In genomic region chr3:155780291-155780690, GRCh38 we compare ENCODE assay signal across 27 cellular contexts. TPM values are rescaled to one million over a fixed set of nuclear protein-coding genes. Genes with fewer than 3 reads are reported as not detected.
DNase-seq lines count a peak whose midpoint lies in the region; ATAC-seq, FAIRE-seq and TF ChIP-seq lines count a peak whose summit lies in the region.
"Had no signal": no experiment of that assay in that cellular context is flagged by ENCODE, and none has a peak within 500 bp of the region (broad histone marks: within the 10 kb centered on the region; RNA-seq: fewer than 3 reads in every experiment).

No MANE protein-coding gene starts in this region.

- H3K4me1 Mint-ChIP-seq in osteocyte (ENCODE audit: unreplicated experiment), result peaks cover 13% of the 10 kb centered on the region
- H3K4me1 Mint-ChIP-seq in activated T-helper 2 cell treated with anti-CD3 and anti-CD28 coated beads, Interferon-gamma antibody, Interleukin-2, Interleukin-4, amounts not matched to agents 10 μg/mL and 5 μg/mL and 100 μg/mL, durations not matched to agents 14 hours and 24 hours and 36 hours (ENCODE audit: low read depth), result no peaks in the 10 kb centered on the region

- CTCF ChIA-PET in HepG2 (lab: Yijun Ruan, JAX; ENCODE audit: low intra/inter-chr PET ratio, low total read pairs), result no interaction called here

- POLR2A ChIA-PET in HepG2 (lab: Yijun Ruan, JAX), result no interaction called here

- no peak for TF ChIP-seq POLR2A in HepG2 (IDR thresholded peaks at IDR 0.05; ENCODE audit: insufficient read depth in 1 of 2, low read depth in 2 of 2, low read length in 2 of 2)
- TF ChIP-seq POLR2A in right lobe of liver (IDR thresholded peaks at IDR 0.05), result no peak
- no peak for TF ChIP-seq POLR2A in gastrocnemius medialis (IDR thresholded peaks at IDR 0.05)

- H3K4me3 Mint-ChIP-seq in osteocyte (ENCODE audit: unreplicated experiment), result no peak overlapping the region
- no peak overlapping the region for H3K4me3 Mint-ChIP-seq in activated T-helper 2 cell treated with anti-CD3 and anti-CD28 coated beads, Interferon-gamma antibody, Interleukin-2, Interleukin-4, amounts not matched to agents 10 μg/mL and 5 μg/mL and 100 μg/mL, durations not matched to agents 14 hours and 24 hours and 36 hours (ENCODE audit: low read depth)
- H3K4me3 Mint-ChIP-seq: CD14-positive monocyte; CD4-positive, alpha-beta memory T cell; CD4-positive, CD25-positive, alpha-beta regulatory T cell; CD8-positive, alpha-beta memory T cell had no signal

- H3K27ac ChIP-seq in HepG2 (ENCODE audit: extremely low read length, insufficient read depth, low read length) (no peak overlapping the region), right lobe of liver (no peak overlapping the region), VCaP (peak overlapping the region; percentile 34), gastrocnemius medialis (no peak overlapping the region)
- H3K27ac ChIP-seq: 22Rv1, BLaER1 had no signal

- no peaks in the 10 kb centered on the region for H3K27me3 ChIP-seq in HepG2 (ENCODE audit: control insufficient read depth in 1 of 2, insufficient read depth in 2 of 2, low read length in 2 of 2)
- no peaks in the 10 kb centered on the region for H3K27me3 ChIP-seq in right lobe of liver
- no peaks in the 10 kb centered on the region for H3K27me3 ChIP-seq in gastrocnemius medialis
- H3K27me3 ChIP-seq: BE2C, BLaER1 had no signal

- no peaks in the 10 kb centered on the region for H3K79me2 ChIP-seq in HepG2 (ENCODE audit: insufficient read depth, low read length)

- FAIRE-seq in HepG2 (lab: Jason Lieb, UNC), result no peak
- FAIRE-seq in frontal cortex (lab: Jason Lieb, UNC), result peak; percentile 15
- FAIRE-seq: GM12891, GM19239 had no signal

- no peak for ATAC-seq in HepG2
- ATAC-seq in right lobe of liver, result no peak
- ATAC-seq in gastrocnemius medialis, result no peak

- H3K9me3 Mint-ChIP-seq in osteocyte (ENCODE audit: unreplicated experiment), result peaks cover 7% of the 10 kb centered on the region
- H3K9me3 Mint-ChIP-seq in activated T-helper 2 cell treated with anti-CD3 and anti-CD28 coated beads, Interferon-gamma antibody, Interleukin-2, Interleukin-4, amounts not matched to agents 10 μg/mL and 5 μg/mL and 100 μg/mL, durations not matched to agents 14 hours and 24 hours and 36 hours, result peaks cover 9% of the 10 kb centered on the region

- no peak for DNase-seq in HepG2 (ENCODE audit: low spot score)
- DNase-seq in right lobe of liver, result no peak
- DNase-seq in frontal cortex (ENCODE audit: low spot score in 2 of 2), result no peak
- no peak for DNase-seq in osteocyte (ENCODE audit: extremely low spot score, unreplicated experiment)
- no peak for DNase-seq in SIG-M5 (lab: John Stamatoyannopoulos, UW)
- DNase-seq in gastrocnemius medialis, result no peak
- DNase-seq in activated T-helper 2 cell treated with anti-CD3 and anti-CD28 coated beads, Interferon-gamma antibody, Interleukin-2, Interleukin-4, amounts not matched to agents 10 μg/mL and 5 μg/mL and 100 μg/mL, durations not matched to agents 14 hours and 24 hours and 36 hours (ENCODE audit: low spot score), result no peak
- DNase-seq: ACHN; BE2C; C1 segment of cervical spinal cord; CD4-positive, alpha-beta memory T cell; CD4-positive, CD25-positive, alpha-beta regulatory T cell; CD8-positive, alpha-beta memory T cell; COR-L47; DMS 273 treated with DMSO at 0.1 percent for 48 hours; DMS153; DMS53; DMS79; DND-41; EL; GF-D8 had no signal

- H3K27ac Mint-ChIP-seq in osteocyte (ENCODE audit: unreplicated experiment), result peak overlapping the region; percentile 6
- no peak overlapping the region for H3K27ac Mint-ChIP-seq in activated T-helper 2 cell treated with anti-CD3 and anti-CD28 coated beads, Interferon-gamma antibody, Interleukin-2, Interleukin-4, amounts not matched to agents 10 μg/mL and 5 μg/mL and 100 μg/mL, durations not matched to agents 14 hours and 24 hours and 36 hours
- H3K27ac Mint-ChIP-seq: CD14-positive monocyte; CD4-positive, alpha-beta memory T cell; CD4-positive, CD25-positive, alpha-beta regulatory T cell; CD8-positive, alpha-beta memory T cell had no signal

- peaks cover 0 to 15% of the 10 kb centered on the region in 2 experiments; a peak in 2 of 5 replicates for H3K36me3 ChIP-seq in HepG2 (replicated peaks in 1 of 2; ENCODE audit: control insufficient read depth in 1 of 2, insufficient read depth in 2 of 2, low read length in 2 of 2)
- H3K36me3 ChIP-seq in right lobe of liver, result no peaks in the 10 kb centered on the region
- no peaks in the 10 kb centered on the region for H3K36me3 ChIP-seq in gastrocnemius medialis
- H3K36me3 ChIP-seq: BE2C, BLaER1 had no signal

- TF ChIP-seq EP300 in HepG2 (IDR thresholded peaks at IDR 0.05; ENCODE audit: low read depth in 2 of 2, low read length in 2 of 2) (no peak), HepG2 (CRISPR knock-in tag; IDR thresholded peaks at IDR 0.05; ENCODE audit: borderline replicate concordance) (no peak)

- no peak overlapping the region for H3K4me3 ChIP-seq in HepG2 (replicated peaks in 1 of 3; ENCODE audit: insufficient read depth in 1 of 3, low read depth in 2 of 3, low read length in 3 of 3)
- H3K4me3 ChIP-seq in right lobe of liver, result no peak overlapping the region
- no peak overlapping the region for H3K4me3 ChIP-seq in gastrocnemius medialis
- H3K4me3 ChIP-seq: BLaER1 had no signal

- H2AFZ ChIP-seq in HepG2 (ENCODE audit: low read length), result no peak overlapping the region

- H3K4me2 ChIP-seq in HepG2 (ENCODE audit: low read depth, low read length), result no peak overlapping the region
- H3K4me2 ChIP-seq: BLaER1 had no signal

- H3K9ac ChIP-seq in HepG2 (ENCODE audit: insufficient read depth, low read depth, low read length), result no peak overlapping the region
- H3K9ac ChIP-seq: BLaER1 had no signal

- no peaks in the 10 kb centered on the region for H4K20me1 ChIP-seq in HepG2 (ENCODE audit: insufficient read depth, low read length)
- H4K20me1 ChIP-seq: BLaER1 had no signal

- no peaks in the 10 kb centered on the region for H3K4me1 ChIP-seq in HepG2 (ENCODE audit: insufficient read depth, low read length)
- H3K4me1 ChIP-seq in right lobe of liver, result no peaks in the 10 kb centered on the region
- peaks cover 0 to 2% of the 10 kb centered on the region in 2 donors for H3K4me1 ChIP-seq in gastrocnemius medialis
- H3K4me1 ChIP-seq: BE2C had no signal

- H3K9me3 ChIP-seq in HepG2 (ENCODE audit: low read length) (no peaks in the 10 kb centered on the region), right lobe of liver (no peaks in the 10 kb centered on the region), gastrocnemius medialis (no peaks in the 10 kb centered on the region)
- H3K9me3 ChIP-seq: BE2C had no signal

- H3K27me3 Mint-ChIP-seq in osteocyte (ENCODE audit: unreplicated experiment), result no peaks in the 10 kb centered on the region
- no peaks in the 10 kb centered on the region for H3K27me3 Mint-ChIP-seq in activated T-helper 2 cell treated with anti-CD3 and anti-CD28 coated beads, Interferon-gamma antibody, Interleukin-2, Interleukin-4, amounts not matched to agents 10 μg/mL and 5 μg/mL and 100 μg/mL, durations not matched to agents 14 hours and 24 hours and 36 hours (ENCODE audit: low read depth)
- H3K27me3 Mint-ChIP-seq: CD4-positive, alpha-beta memory T cell; CD4-positive, CD25-positive, alpha-beta regulatory T cell had no signal

- BruUV-seq in HepG2 (replicated peaks; lab: Mats Ljungman, UMichigan), result no TSS peak

- TF ChIP-seq CTCF in HepG2 (CRISPR knock-in tag; IDR thresholded peaks at IDR 0.05), result no peak
- TF ChIP-seq CTCF in right lobe of liver (IDR thresholded peaks at IDR 0.05), result no peak
- TF ChIP-seq CTCF in VCaP (conservative IDR thresholded peaks at IDR 0.05), result no peak
- no peak for TF ChIP-seq CTCF in osteocyte (IDR thresholded peaks at IDR 0.05)
- TF ChIP-seq CTCF in gastrocnemius medialis (IDR thresholded peaks at IDR 0.05 in 4 of 5, conservative IDR thresholded peaks at IDR 0.05 in 1 of 5), result no peak

- H3K36me3 Mint-ChIP-seq in osteocyte (ENCODE audit: unreplicated experiment), result peaks cover 14% of the 10 kb centered on the region
- H3K36me3 Mint-ChIP-seq in activated T-helper 2 cell treated with anti-CD3 and anti-CD28 coated beads, Interferon-gamma antibody, Interleukin-2, Interleukin-4, amounts not matched to agents 10 μg/mL and 5 μg/mL and 100 μg/mL, durations not matched to agents 14 hours and 24 hours and 36 hours (ENCODE audit: low read depth), result peaks cover 10% of the 10 kb centered on the region

- intact Hi-C loops in HepG2 (cut with micrococcal nuclease; ENCODE audit: unreplicated experiment) (no loop called here), right lobe of liver (cut with DNase I) (no loop called here), gastrocnemius medialis (cut with DNase I; ENCODE audit: low total_unique reads) (no loop called here)
- intact Hi-C loops in activated T-helper 2 cell treated with anti-CD3 and anti-CD28 coated beads, Interferon-gamma antibody, Interleukin-2, Interleukin-4, amounts not matched to agents 10 μg/mL and 5 μg/mL and 100 μg/mL, durations not matched to agents 14 hours and 24 hours and 36 hours (cut with micrococcal nuclease), result no loop called here

- no peak for TF ChIP-seq RAD21 in HepG2 (CRISPR knock-in tag; IDR thresholded peaks at IDR 0.05)

- in situ Hi-C loops in HepG2 (cut with HindIII; ENCODE audit: extremely low pct_ligation_motif_present, low pct_unique_long_range_greater_than_20kb) (no loop called here), gastrocnemius medialis (cut with MboI; ENCODE audit: low sequenced_read_pairs in 4 of 4) (no loop called here)

RNA-seq across cellular contexts. Expression of gene C3orf33, which starts 25.8 kb away (rescaled TPM):
- total RNA-seq in HepG2 (2016; rRNA removed; fragmentation: Illumina TruSeq; extraction: Trizol), result 8.2 and 12.6 TPM in 2 replicates
- total RNA-seq in HepG2 (2016; cell fraction: cytosol; rRNA removed; fragmentation: Illumina TruSeq; extraction: Trizol; ENCODE audit: low read depth), result 3.1 and 3.4 TPM in 2 replicates
- total RNA-seq in HepG2 (2016; cell fraction: insoluble cytoplasmic fraction; rRNA removed; fragmentation: Illumina TruSeq; extraction: Trizol), result 7.7 and 10.9 TPM in 2 replicates
- total RNA-seq in HepG2 (2016; cell fraction: membrane; rRNA removed; fragmentation: Illumina TruSeq; extraction: Trizol), result 5.6 TPM in 2 replicates
- total RNA-seq in HepG2 (2016; cell fraction: nucleus; rRNA removed; fragmentation: Illumina TruSeq; extraction: Trizol), result 9.8 and 9.9 TPM in 2 replicates
- polyA plus RNA-seq in HepG2 (2011; rRNA removed), result 8.7 and 9.2 TPM in 2 replicates
- polyA plus RNA-seq in HepG2 (2011; cell fraction: cytosol; rRNA removed), result 6.4 and 11.5 TPM in 2 replicates
- polyA plus RNA-seq in HepG2 (2011; cell fraction: nucleus; rRNA removed), result 1.3 and 3.3 TPM in 2 replicates
- polyA plus RNA-seq in HepG2 (2012), result 8.3 and 11.4 TPM in 2 replicates
- polyA plus RNA-seq in HepG2 (2016; cell fraction: cytosol; fragmentation: Illumina TruSeq; extraction: Trizol; ENCODE audit: low read depth), result 1.7 and 1.9 TPM in 2 replicates
- 8.0 and 11.1 TPM in 2 replicates for polyA plus RNA-seq in HepG2 (2016; cell fraction: insoluble cytoplasmic fraction; fragmentation: Illumina TruSeq; extraction: Trizol; ENCODE audit: low read depth)
- polyA plus RNA-seq in HepG2 (2016; cell fraction: membrane; fragmentation: Illumina TruSeq; extraction: Trizol; ENCODE audit: low read depth), result 3.3 and 3.9 TPM in 2 replicates
- 18.2 and 19.4 TPM in 2 replicates for polyA plus RNA-seq in HepG2 (2016; cell fraction: nucleus; fragmentation: Illumina TruSeq; extraction: Trizol; ENCODE audit: insufficient read depth, low read depth)
- polyA minus RNA-seq in HepG2 (2011; rRNA and poly(A)+ RNA removed; ENCODE audit: low replicate concordance), result 1.6 and 2.0 TPM in 2 replicates
- polyA minus RNA-seq in HepG2 (2011; cell fraction: cytosol; rRNA and poly(A)+ RNA removed), result 3.7 and 5.0 TPM in 2 replicates
- polyA minus RNA-seq in HepG2 (2011; cell fraction: nucleus; rRNA and poly(A)+ RNA removed), result 2.2 and 3.5 TPM in 2 replicates
- 1 to 10 TPM; 1.3 to 1.9 (median 1.5) TPM for total RNA-seq in right lobe of liver
- total RNA-seq in frontal cortex, result 17.9 TPM
- total RNA-seq in osteocyte, result 3.2 and 3.9 TPM in 2 replicates
- total RNA-seq in gastrocnemius medialis, result 1 to 10 TPM; 1.4 to 6.1 (median 3.9) TPM
- total RNA-seq in activated T-helper 2 cell treated with anti-CD3 and anti-CD28 coated beads, Interferon-gamma antibody, Interleukin-2, Interleukin-4, amounts not matched to agents 10 μg/mL and 5 μg/mL and 100 μg/mL, durations not matched to agents 14 hours and 24 hours and 36 hours, result 1.7 and 2.1 TPM in 2 replicates

RNA-seq across cellular contexts. Expression of gene PLCH1, which starts 35.4 kb away (rescaled TPM):
- total RNA-seq in HepG2 (2016; rRNA removed; fragmentation: Illumina TruSeq; extraction: Trizol), result 3.0 and 4.4 TPM in 2 replicates
- 0.81 and 0.97 TPM in 2 replicates for total RNA-seq in HepG2 (2016; cell fraction: cytosol; rRNA removed; fragmentation: Illumina TruSeq; extraction: Trizol; ENCODE audit: low read depth)
- 2.8 and 4.1 TPM in 2 replicates for total RNA-seq in HepG2 (2016; cell fraction: insoluble cytoplasmic fraction; rRNA removed; fragmentation: Illumina TruSeq; extraction: Trizol)
- 0.96 and 1.1 TPM in 2 replicates for total RNA-seq in HepG2 (2016; cell fraction: membrane; rRNA removed; fragmentation: Illumina TruSeq; extraction: Trizol)
- total RNA-seq in HepG2 (2016; cell fraction: nucleus; rRNA removed; fragmentation: Illumina TruSeq; extraction: Trizol), result 5.1 and 5.3 TPM in 2 replicates
- polyA plus RNA-seq in HepG2 (2011; rRNA removed), result 1.2 and 2.0 TPM in 2 replicates
- polyA plus RNA-seq in HepG2 (2011; cell fraction: cytosol; rRNA removed), result 1.1 and 1.3 TPM in 2 replicates
- polyA plus RNA-seq in HepG2 (2011; cell fraction: nucleus; rRNA removed), result 1.0 and 2.1 TPM in 2 replicates
- 1.0 and 1.7 TPM in 2 replicates for polyA plus RNA-seq in HepG2 (2012)
- 0.05 and 0.07 TPM in 2 replicates for polyA plus RNA-seq in HepG2 (2016; cell fraction: cytosol; fragmentation: Illumina TruSeq; extraction: Trizol; ENCODE audit: low read depth)
- polyA plus RNA-seq in HepG2 (2016; cell fraction: insoluble cytoplasmic fraction; fragmentation: Illumina TruSeq; extraction: Trizol; ENCODE audit: low read depth), result 2.0 and 2.5 TPM in 2 replicates
- 0.14 and 0.24 TPM in 2 replicates for polyA plus RNA-seq in HepG2 (2016; cell fraction: membrane; fragmentation: Illumina TruSeq; extraction: Trizol; ENCODE audit: low read depth)
- polyA plus RNA-seq in HepG2 (2016; cell fraction: nucleus; fragmentation: Illumina TruSeq; extraction: Trizol; ENCODE audit: insufficient read depth, low read depth), result 1.7 and 1.9 TPM in 2 replicates
- 0.07 and 4.3 TPM in 2 replicates for polyA minus RNA-seq in HepG2 (2011; rRNA and poly(A)+ RNA removed; ENCODE audit: low replicate concordance)
- 3.6 and 4.0 TPM in 2 replicates for polyA minus RNA-seq in HepG2 (2011; cell fraction: cytosol; rRNA and poly(A)+ RNA removed)
- polyA minus RNA-seq in HepG2 (2011; cell fraction: nucleus; rRNA and poly(A)+ RNA removed), result 10.0 and 12.9 TPM in 2 replicates
- total RNA-seq in right lobe of liver, result under 1 TPM; 0.07 to 0.25 (median 0.17) TPM
- 19.2 TPM for total RNA-seq in frontal cortex
- not detected in 2 replicates for total RNA-seq in osteocyte
- total RNA-seq in gastrocnemius medialis, result under 1 TPM in 3 of 4 donors, not detected in 1; 0.07 to 0.33 (median 0.10) TPM
- total RNA-seq in activated T-helper 2 cell treated with anti-CD3 and anti-CD28 coated beads, Interferon-gamma antibody, Interleukin-2, Interleukin-4, amounts not matched to agents 10 μg/mL and 5 μg/mL and 100 μg/mL, durations not matched to agents 14 hours and 24 hours and 36 hours, result 0.09 and 0.25 TPM in 2 replicates
- total RNA-seq: CD4-positive, alpha-beta memory T cell; CD8-positive, alpha-beta memory T cell had no signal
- polyA plus RNA-seq: CD14-positive monocyte; CD8-positive, alpha-beta memory T cell had no signal
